8 cellular contexts compared by ENCODE assay signal in genomic region chr20:1328680-1329330, GRCh38. TPM values are rescaled to one million over a fixed set of nuclear protein-coding genes. Genes with fewer than 3 reads are reported as not detected.
DNase-seq lines count a peak whose midpoint lies in the region; TF ChIP-seq lines count a peak whose summit lies in the region.

SDCBP2 (minus strand) TSS chr20:1329139; CDS start chr20:1320416, 8,723 bp downstream.

- H3K9ac ChIP-seq in adipocyte (ENCODE audit: low read length): peak within 1 kb of the TSS; percentile 100

- H3K27ac Mint-ChIP-seq in activated naive CD4-positive, alpha-beta T cell treated with anti-CD3 and anti-CD28 coated beads, Interleukin-2, amount 10 ng/mL, durations not matched to agents 7 days and 5 days: peak within 1 kb of the TSS; percentile 93

- no peak for TF ChIP-seq POLR2A in lower leg skin (IDR thresholded peaks at IDR 0.05)
- no peak for TF ChIP-seq POLR2A in tibial nerve (IDR thresholded peaks at IDR 0.05)

- H3K4me1 ChIP-seq in adipocyte (ENCODE audit: control insufficient read depth, insufficient read depth, low read length) (peaks cover 61% of the 10 kb centered on the region), tibial nerve (peaks cover 0 to 55% (median 39%) of the 10 kb centered on the region in 4 donors)

- 44 to 64% methylated on average over 7 to 8 of the region's 8 CpGs for WGBS in lower leg skin, 2 donors
- WGBS in tibial nerve, 2 donors: 81 to 83% methylated on average over 7 to 8 of the region's 8 CpGs

- no peak for DNase-seq in activated naive CD4-positive, alpha-beta T cell treated with anti-CD3 and anti-CD28 coated beads, Interleukin-2, amount 10 ng/mL, durations not matched to agents 7 days and 5 days
- no peak for DNase-seq in activated naive CD4-positive, alpha-beta T cell treated with anti-CD3 and anti-CD28 coated beads, Interleukin-2, amount 50 U/mL, for 16 hours
- DNase-seq in adipocyte (ENCODE audit: low read depth) (no peak), lower leg skin (ENCODE audit: low spot score in 2 of 2) (peak; percentile 66 to 90), tibial nerve (ENCODE audit: low spot score in 2 of 2) (no peak), SKM-1 (lab: John Stamatoyannopoulos, UW; ENCODE audit: unreplicated experiment) (no peak), GM19240 (ENCODE audit: insufficient read length, low spot score) (no peak), AML-193 (lab: John Stamatoyannopoulos, UW) (no peak)

- H3K9me3 ChIP-seq in adipocyte (ENCODE audit: control insufficient read depth, low read length): no peaks in the 10 kb centered on the region
- H3K9me3 ChIP-seq in tibial nerve: no peaks in the 10 kb centered on the region

- TF ChIP-seq CTCF in lower leg skin (IDR thresholded peaks at IDR 0.05): no peak
- TF ChIP-seq CTCF in tibial nerve (IDR thresholded peaks at IDR 0.05): no peak

- no peaks in the 10 kb centered on the region for H3K9me3 Mint-ChIP-seq in activated naive CD4-positive, alpha-beta T cell treated with anti-CD3 and anti-CD28 coated beads, Interleukin-2, amount 10 ng/mL, durations not matched to agents 7 days and 5 days

- CTCF ChIA-PET in activated naive CD4-positive, alpha-beta T cell treated with anti-CD3 and anti-CD28 coated beads, Interleukin-2, amount 10 ng/mL, durations not matched to agents 7 days and 5 days (lab: Charles Lee): interaction anchor here (0.9 to 1.9 kb wide), 5 partner anchors 34 to 448 kb away, joined by 3 to 5 read pairs (median 4); no protein-coding TSS in a partner anchor

- H3K36me3 ChIP-seq in adipocyte (ENCODE audit: control insufficient read depth, insufficient read depth, low read length, severe bottlenecking): peaks cover 10% of the 10 kb centered on the region
- H3K36me3 ChIP-seq in tibial nerve: peaks cover 0 to 30% (median 0%) of the 10 kb centered on the region in 3 donors

- H3K27me3 Mint-ChIP-seq in activated naive CD4-positive, alpha-beta T cell treated with anti-CD3 and anti-CD28 coated beads, Interleukin-2, amount 10 ng/mL, durations not matched to agents 7 days and 5 days: no peaks in the 10 kb centered on the region

- intact Hi-C loops in lower leg skin (cut with DNase I; ENCODE audit: low total_unique reads): no loop called here

- peaks cover 36% of the 10 kb centered on the region for H3K36me3 Mint-ChIP-seq in activated naive CD4-positive, alpha-beta T cell treated with anti-CD3 and anti-CD28 coated beads, Interleukin-2, amount 10 ng/mL, durations not matched to agents 7 days and 5 days

- no peaks in the 10 kb centered on the region for H3K27me3 ChIP-seq in adipocyte (replicated peaks; ENCODE audit: control insufficient read depth, insufficient read depth, low read length)
- no peaks in the 10 kb centered on the region for H3K27me3 ChIP-seq in tibial nerve

- peaks cover 33% of the 10 kb centered on the region for H3K4me1 Mint-ChIP-seq in activated naive CD4-positive, alpha-beta T cell treated with anti-CD3 and anti-CD28 coated beads, Interleukin-2, amount 10 ng/mL, durations not matched to agents 7 days and 5 days

- no peak for TF ChIP-seq EP300 in tibial nerve (IDR thresholded peaks at IDR 0.05)

- peak within 1 kb of the TSS; percentile 25 to 99 (median 96) for H3K27ac ChIP-seq in tibial nerve

- H3K4me3 Mint-ChIP-seq in activated naive CD4-positive, alpha-beta T cell treated with anti-CD3 and anti-CD28 coated beads, Interleukin-2, amount 10 ng/mL, durations not matched to agents 7 days and 5 days: no peak within 1 kb of the TSS

- H3K4me3 ChIP-seq in adipocyte (ENCODE audit: low read length): no peak within 1 kb of the TSS
- no peak within 1 kb of the TSS for H3K4me3 ChIP-seq in lower leg skin (ENCODE audit: low read depth, poor library complexity, severe bottlenecking)
- peak within 1 kb of the TSS in 1 of 4 donors; percentile 14 for H3K4me3 ChIP-seq in tibial nerve

RNA-seq across cellular contexts. Expression of gene SDCBP2, which starts in this region (rescaled TPM):
- 100 to 1,000 TPM; 141 to 206 (median 181) TPM for total RNA-seq in lower leg skin
- 1 to 10 TPM; 1.9 to 4.2 (median 2.9) TPM for total RNA-seq in tibial nerve

Comparison
In these comparisons a context has a peak if more than half of its experiments do, and no peak if none do; other contexts are left out.
1. RNA of gene SDCBP2 (total RNA-seq): 141 to 206 TPM in lower leg skin; 1.9 to 4.2 TPM in tibial nerve; every median in the first group is over 10 times any median in the second.
2. DNase-seq: peak in lower leg skin (2 of 2); none in activated naive CD4-positive, alpha-beta T cell treated with anti-CD3 and anti-CD28 coated beads, Interleukin-2, amount 10 ng/mL, durations not matched to agents 7 days and 5 days (single experiment), activated naive CD4-positive, alpha-beta T cell treated with anti-CD3 and anti-CD28 coated beads, Interleukin-2, amount 50 U/mL, for 16 hours (single experiment), adipocyte (single experiment), tibial nerve (0 of 2), SKM-1 (single experiment), GM19240 (single experiment) and AML-193 (0 of 2).